ENCODE assay signal across 8 cellular contexts in genomic region chr4:82890913-82891727, GRCh38. TPM values are rescaled to one million over a fixed set of nuclear protein-coding genes. Genes with fewer than 3 reads are reported as not detected.
DNase-seq lines count a peak whose midpoint lies in the region; ATAC-seq and TF ChIP-seq lines count a peak whose summit lies in the region.

Gene SEC31A (minus strand): TSS chr4:82891153. CDS start chr4:82881936, 9,217 bp downstream.

- H3K27me3 ChIP-seq in Peyer's patch, result no peaks in the 10 kb centered on the region
- H3K27me3 ChIP-seq in esophagus muscularis mucosa, result no peaks in the 10 kb centered on the region

- H3K4me1 ChIP-seq in Peyer's patch, result peaks cover 0 to 26% (median 0%) of the 10 kb centered on the region in 4 donors
- peaks cover 18 to 48% (median 40%) of the 10 kb centered on the region in 4 donors for H3K4me1 ChIP-seq in esophagus muscularis mucosa

- no peaks in the 10 kb centered on the region for H3K9me3 Mint-ChIP-seq in activated T-cell treated with anti-CD3 and anti-CD28 coated beads, Interleukin-2, amount 50 U/mL, for 72 hours

- TF ChIP-seq POLR2A in Peyer's patch (IDR thresholded peaks at IDR 0.05), result peak; percentile 95 to 97
- TF ChIP-seq POLR2A in esophagus muscularis mucosa (IDR thresholded peaks at IDR 0.05; ENCODE audit: low read depth), result peak; percentile 86

- peaks cover 64% of the 10 kb centered on the region for H3K4me1 Mint-ChIP-seq in activated T-cell treated with anti-CD3 and anti-CD28 coated beads, Interleukin-2, amount 50 U/mL, for 72 hours (ENCODE audit: low read depth)

- DNase-seq in DMS79 (lab: John Stamatoyannopoulos, UW), result peak; percentile 86
- peak; percentile 94 to 99 (median 98) for DNase-seq in Peyer's patch
- DNase-seq in activated T-cell treated with anti-CD3 and anti-CD28 coated beads, Interleukin-2, amount 50 U/mL, for 72 hours, result peak; percentile 98 to 99
- DNase-seq in esophagus muscularis mucosa (ENCODE audit: extremely low spot score), result peak; percentile 97
- DNase-seq in myocyte (ENCODE audit: low read depth), result peak; percentile 96
- DNase-seq in stimulated activated CD8-positive, alpha-beta memory T cell treated with anti-CD3 and anti-CD28 coated beads, Interleukin-7, amount 100 ng/mL, for 48 hours (ENCODE audit: extremely low read depth in 1 of 2, low read depth in 1 of 2), result peak; percentile 96 to 97

- peak in 1 of 6 experiments; percentile 22 for TF ChIP-seq CTCF in Peyer's patch (IDR thresholded peaks at IDR 0.05)
- TF ChIP-seq CTCF in esophagus muscularis mucosa (IDR thresholded peaks at IDR 0.05), result peak in 1 of 3 experiments; percentile 23

- peaks cover 0 to 14% of the 10 kb centered on the region in 2 donors for H3K36me3 Mint-ChIP-seq in activated T-cell treated with anti-CD3 and anti-CD28 coated beads, Interleukin-2, amount 50 U/mL, for 72 hours (ENCODE audit: insufficient read depth in 2 of 2)

- peak within 1 kb of the TSS; percentile 92 for H3K27ac Mint-ChIP-seq in activated T-cell treated with anti-CD3 and anti-CD28 coated beads, Interleukin-2, amount 50 U/mL, for 72 hours

- intact Hi-C loops in esophagus muscularis mucosa (cut with DNase I), result loop anchor here (10.0 kb wide), 1 partner anchor 394 kb away; the partner anchor contains the start of gene COQ2

- H3K36me3 ChIP-seq in KOPT-K1 (ENCODE audit: insufficient read depth, low read length) (peaks cover 36% of the 10 kb centered on the region), Peyer's patch (peaks cover 0 to 19% (median 0%) of the 10 kb centered on the region in 3 donors), esophagus muscularis mucosa (peaks cover 9 to 30% (median 21%) of the 10 kb centered on the region in 4 donors)

- H3K9me3 ChIP-seq in KOPT-K1 (ENCODE audit: insufficient read depth, low read length, poor library complexity, severe bottlenecking) (no peaks in the 10 kb centered on the region), Peyer's patch (no peaks in the 10 kb centered on the region), esophagus muscularis mucosa (no peaks in the 10 kb centered on the region)

- H3K27ac ChIP-seq in KOPT-K1 (ENCODE audit: low read depth, low read length, poor library complexity, severe bottlenecking), result peak within 1 kb of the TSS; percentile 89
- peak within 1 kb of the TSS; percentile 90 to 99 (median 94) for H3K27ac ChIP-seq in Peyer's patch
- H3K27ac ChIP-seq in esophagus muscularis mucosa (replicated peaks in 1 of 4), result peak within 1 kb of the TSS; percentile 93 to 97 (median 96)

- H3K4me3 ChIP-seq in Peyer's patch (peak within 1 kb of the TSS; percentile 56 to 75 (median 66)), esophagus muscularis mucosa (peak within 1 kb of the TSS; percentile 82 to 89 (median 86))

- no peak for TF ChIP-seq EP300 in esophagus muscularis mucosa (IDR thresholded peaks at IDR 0.05)

- peak within 1 kb of the TSS; percentile 89 to 93 for H3K4me3 Mint-ChIP-seq in activated T-cell treated with anti-CD3 and anti-CD28 coated beads, Interleukin-2, amount 50 U/mL, for 72 hours

- H3K27me3 Mint-ChIP-seq in activated T-cell treated with anti-CD3 and anti-CD28 coated beads, Interleukin-2, amount 50 U/mL, for 72 hours (ENCODE audit: low read depth), result no peaks in the 10 kb centered on the region

- peak; percentile 87 for ATAC-seq in GM21786 (IDR thresholded peaks at IDR 0.05; ENCODE audit: unreplicated experiment)
- ATAC-seq in activated T-cell treated with anti-CD3 and anti-CD28 coated beads, Interleukin-2, amount 50 U/mL, for 72 hours (replicated peaks in 1 of 2), result peak; percentile 94 to 95

- 0% methylated on average over 18 of the region's 71 CpGs for WGBS in esophagus muscularis mucosa

RNA-seq across cellular contexts. Expression of gene SEC31A, which starts in this region (rescaled TPM):
- total RNA-seq in Peyer's patch (100 to 1,000 TPM; 195 to 283 (median 268) TPM), esophagus muscularis mucosa (100 to 1,000 TPM; 117 to 146 (median 131) TPM), myocyte (271 and 370 TPM in 2 replicates)
- 100 to 1,000 TPM; 103 to 106 TPM for total RNA-seq in activated T-cell treated with anti-CD3 and anti-CD28 coated beads, Interleukin-2, amount 50 U/mL, for 72 hours
- 221 TPM for polyA plus RNA-seq in myocyte (2012)

Comparison
In these comparisons a context has a peak if more than half of its experiments do, and no peak if none do; other contexts are left out.
1. Peak in every context shown above with its lines: DNase-seq, ATAC-seq, H3K4me3 ChIP-seq and H3K27ac ChIP-seq.